Comparison of ENCODE assay signal across 20 cellular contexts in genomic region chr1:44559361-44559760, GRCh38.
"Had no signal": no experiment of that assay in that cellular context is flagged by ENCODE, and none has a peak within 500 bp of the region (broad histone marks: within the 10 kb centered on the region; RNA-seq: fewer than 3 reads in every experiment).

No MANE protein-coding gene starts in this region.

- ATAC-seq: heart left ventricle; left lobe of liver; mucosa of descending colon; naive thymus-derived CD8-positive, alpha-beta T cell; stimulated activated naive CD8-positive, alpha-beta T cell treated with anti-CD3 and anti-CD28 coated beads, Interleukin-15, Interleukin-2, amounts not matched to agents 100 U/mL and 50 U/mL, for 24 hours; upper lobe of right lung had no signal

- H3K4me3 ChIP-seq: heart left ventricle, mucosa of descending colon, sigmoid colon, skin epidermis, testis, tibial nerve, upper lobe of right lung, vagina had no signal

- H3K27ac Mint-ChIP-seq: dendritic cell treated with granulocyte-macrophage colony-stimulating factor and Interleukin-4, amounts not matched to agents 40 ng/mL and 50 ng/mL, for 4 days; endodermal cell had no signal

- H3K27ac ChIP-seq: heart left ventricle, sigmoid colon, skin epidermis, testis, tibial nerve, upper lobe of right lung, vagina had no signal

- H3K4me3 Mint-ChIP-seq: dendritic cell treated with granulocyte-macrophage colony-stimulating factor and Interleukin-4, amounts not matched to agents 40 ng/mL and 50 ng/mL, for 4 days; endodermal cell; naive thymus-derived CD8-positive, alpha-beta T cell had no signal

- H3K9me3 Mint-ChIP-seq: dendritic cell treated with granulocyte-macrophage colony-stimulating factor and Interleukin-4, amounts not matched to agents 40 ng/mL and 50 ng/mL, for 4 days; endodermal cell; naive thymus-derived CD8-positive, alpha-beta T cell had no signal

- DNase-seq: effector CD4-positive, alpha-beta T cell; endodermal cell; erythroblast; heart left ventricle; hippocampal formation; kidney glomerular epithelial cell; mucosa of descending colon; naive thymus-derived CD8-positive, alpha-beta T cell; posterior cingulate gyrus; sigmoid colon; stimulated activated CD4-positive, alpha-beta T cell treated with anti-CD3 and anti-CD28 coated beads, Interleukin-2, amount 100 ng/mL, for 24 hours; stimulated activated CD4-positive, alpha-beta T cell treated with anti-CD3 and anti-CD28 coated beads, Interleukin-4, amount 100 ng/mL, for 4 hours; stimulated activated naive CD8-positive, alpha-beta T cell treated with anti-CD3 and anti-CD28 coated beads, Interleukin-15, Interleukin-2, amounts not matched to agents 100 U/mL and 50 U/mL, for 24 hours; upper lobe of right lung had no signal

- H3K36me3 Mint-ChIP-seq: naive thymus-derived CD8-positive, alpha-beta T cell had no signal
